ENCODE assay signal across 13 cellular contexts in the genomic region with DNA sequence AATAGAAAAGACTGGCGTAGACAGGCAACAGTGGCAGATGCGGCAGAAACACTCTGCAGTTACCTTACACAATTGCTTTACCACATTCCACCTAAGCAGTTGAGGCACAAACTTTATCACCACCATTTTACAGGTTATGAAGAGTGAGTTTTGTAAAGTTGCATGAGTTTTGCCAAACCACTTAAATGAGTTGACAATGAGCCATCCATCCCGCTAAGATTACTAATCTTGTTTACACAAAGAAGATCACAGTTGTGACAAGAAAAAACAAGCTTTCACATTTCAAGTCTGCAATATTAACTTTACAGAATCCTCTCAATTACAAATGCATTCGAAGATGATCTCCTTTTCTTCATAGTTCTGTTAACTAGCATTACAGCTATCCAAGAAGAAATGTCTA. TPM values are rescaled to one million over a fixed set of nuclear protein-coding genes. Genes with fewer than 3 reads are reported as not detected.
DNase-seq lines count a peak whose midpoint lies in the region; ATAC-seq and TF ChIP-seq lines count a peak whose summit lies in the region.
"Had no signal": no experiment of that assay in that cellular context is flagged by ENCODE, and none has a peak within 500 bp of the region (broad histone marks: within the 10 kb centered on the region; RNA-seq: fewer than 3 reads in every experiment).

No MANE protein-coding gene starts in this region.

- H3K4me3 ChIP-seq in fibroblast of mammary gland (ENCODE audit: control insufficient read depth, low read depth, low read length) (peak overlapping the region; percentile 63), prostate gland (no peak overlapping the region), left lung (peak overlapping the region in 1 of 2 donors; percentile 72)

- CTCF ChIA-PET in T-cell (lab: Charles Lee): interaction anchor here in 1 of 2 donors (1.5 kb wide), 1 partner anchor 29 kb away, joined by 5 read pairs; no protein-coding TSS in a partner anchor

- peak overlapping the region in 1 of 2 donors; percentile 3 for H3K27ac Mint-ChIP-seq in T-cell
- H3K27ac Mint-ChIP-seq: CD4-positive, CD25-positive, alpha-beta regulatory T cell had no signal

- peak; percentile 72 for DNase-seq in ELR (ENCODE audit: low read depth)
- DNase-seq in T-cell: no peak
- DNase-seq in fibroblast of mammary gland (ENCODE audit: low read depth): peak; percentile 74
- DNase-seq in prostate gland (ENCODE audit: low spot score): no peak
- no peak for DNase-seq in left lung
- DNase-seq in amygdala (lab: John Stamatoyannopoulos, UW): no peak
- DNase-seq in activated CD4-positive, CD25-positive, alpha-beta regulatory T cell (lab: John Stamatoyannopoulos, UW): no peak
- no peak for DNase-seq in GM19238 (ENCODE audit: insufficient read length, low spot score)
- DNase-seq: CD4-positive, CD25-positive, alpha-beta regulatory T cell; hippocampal formation; NCI-H774; SW 1271 had no signal

- H3K36me3 ChIP-seq in prostate gland (no peaks in the 10 kb centered on the region), left lung (no peaks in the 10 kb centered on the region)

- H3K9me3 ChIP-seq in prostate gland: no peaks in the 10 kb centered on the region
- no peaks in the 10 kb centered on the region for H3K9me3 ChIP-seq in left lung

- WGBS in prostate gland: 57% methylated on average over 4 of the region's 4 CpGs

- no peak for TF ChIP-seq POLR2A in prostate gland (IDR thresholded peaks at IDR 0.05)

- peaks cover 3% of the 10 kb centered on the region for H3K4me1 ChIP-seq in prostate gland (replicated peaks)
- H3K4me1 ChIP-seq in left lung: peaks cover 0 to 40% of the 10 kb centered on the region in 2 donors

- H3K27me3 ChIP-seq in prostate gland (replicated peaks; ENCODE audit: insufficient read depth): no peaks in the 10 kb centered on the region
- H3K27me3 ChIP-seq in left lung: peaks cover 0 to 43% of the 10 kb centered on the region in 2 donors

- ATAC-seq in T-cell (replicated peaks in 1 of 4) (no peak), left lung (no peak)
- ATAC-seq: GM12878 had no signal

- H3K4me3 Mint-ChIP-seq in T-cell: peak overlapping the region; percentile 68 to 80 (median 78)

- TF ChIP-seq CTCF in fibroblast of mammary gland (conservative IDR thresholded peaks at IDR 0.05; ENCODE audit: control insufficient read depth, insufficient read depth, low read depth, low read length): no peak
- no peak for TF ChIP-seq CTCF in prostate gland (IDR thresholded peaks at IDR 0.05)
- no peak for TF ChIP-seq CTCF in left lung (IDR thresholded peaks at IDR 0.05)

- peaks cover 46 to 54% of the 10 kb centered on the region in 2 donors for H3K27me3 Mint-ChIP-seq in T-cell

- POLR2A ChIA-PET in T-cell (lab: Charles Lee): no interaction called here

- H3K9me3 Mint-ChIP-seq in T-cell: no peaks in the 10 kb centered on the region

- H3K36me3 Mint-ChIP-seq in T-cell: no peaks in the 10 kb centered on the region
- H3K36me3 Mint-ChIP-seq: CD4-positive, CD25-positive, alpha-beta regulatory T cell had no signal

- H3K4me1 Mint-ChIP-seq in T-cell: peaks cover 21 to 34% (median 28%) of the 10 kb centered on the region in 3 donors

- intact Hi-C loops in prostate gland (cut with DNase I) (loop anchor here (5.0 kb wide), 2 partner anchors 86 to 101 kb away; no protein-coding TSS in a partner anchor), left lung (cut with DNase I) (no loop called here)

- H3K27ac ChIP-seq in prostate gland: peak overlapping the region; percentile 63 to 83
- H3K27ac ChIP-seq in left lung: no peak overlapping the region

RNA-seq across cellular contexts. Expression of a gene that starts 1.8 kb away (rescaled TPM):
- total RNA-seq in T-cell (1 to 10 TPM in 2 of 5 donors, under 1 TPM in 3; 0.30 to 2.8 (median 0.95) TPM), prostate gland (10 to 100 TPM; 13.5 to 15.4 TPM), left lung (10 to 100 TPM in 1 of 2 donors, 1 to 10 TPM in 1; 3.7 to 11.4 TPM)

Comparison
In these comparisons a context has a peak if more than half of its experiments do, and no peak if none do; other contexts are left out.
1. DNase-seq: peak in ELR (single experiment) and fibroblast of mammary gland (single experiment); none in T-cell (0 of 34), prostate gland (single experiment), left lung (0 of 2), amygdala (0 of 56), activated CD4-positive, CD25-positive, alpha-beta regulatory T cell (0 of 4) and GM19238 (single experiment).
2. H3K27ac ChIP-seq: peak in prostate gland (2 of 2); none in left lung (0 of 2).